In the genomic region with DNA sequence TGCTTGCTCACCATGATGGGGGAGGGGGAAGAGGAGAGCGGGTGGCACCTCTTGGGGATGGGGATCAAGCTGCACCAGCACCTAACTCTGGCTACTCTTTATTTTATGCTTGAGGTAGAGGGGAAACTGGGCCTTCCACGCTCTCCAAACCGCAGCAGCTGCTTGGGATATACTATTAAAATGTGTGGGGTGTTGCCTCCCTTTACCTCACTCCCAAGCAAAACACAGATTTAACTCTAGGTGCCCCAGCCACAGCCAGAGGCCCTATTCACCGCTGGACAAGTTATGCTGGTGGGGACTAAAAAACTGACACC, we compare ENCODE assay signal across 21 cellular contexts. TPM values are rescaled to one million over a fixed set of nuclear protein-coding genes. Genes with fewer than 3 reads are reported as not detected.
A peak's percentile ranks its signal among the peaks of the same experiment; 100 is the strongest.
DNase-seq lines count a peak whose midpoint lies in the region; ATAC-seq and FAIRE-seq lines count a peak whose summit lies in the region.
"Had no signal": no experiment of that assay in that cellular context is flagged by ENCODE, and none has a peak within 500 bp of the region (broad histone marks: within the 10 kb centered on the region; RNA-seq: fewer than 3 reads in every experiment).

No MANE protein-coding gene starts in this region.

- H3K4me3 ChIP-seq in iPS-15b (ENCODE audit: low read depth, low read length) = peak overlapping the region; percentile 75
- H3K4me3 ChIP-seq: spleen, vagina had no signal

- peaks cover 70% of the 10 kb centered on the region for H3K4me1 Mint-ChIP-seq in activated naive CD8-positive, alpha-beta T cell treated with anti-CD3 and anti-CD28 coated beads, Interleukin-2, amount 10 ng/mL, durations not matched to agents 7 days and 5 days
- H3K4me1 Mint-ChIP-seq in activated naive CD8-positive, alpha-beta T cell treated with anti-CD3 and anti-CD28 coated beads for 36 hours = peaks cover 50% of the 10 kb centered on the region
- peaks cover 18 to 66% (median 33%) of the 10 kb centered on the region in 4 donors for H3K4me1 Mint-ChIP-seq in naive thymus-derived CD8-positive, alpha-beta T cell

- POLR2A ChIA-PET in activated naive CD8-positive, alpha-beta T cell treated with anti-CD3 and anti-CD28 coated beads, Interleukin-2, amount 10 ng/mL, durations not matched to agents 7 days and 5 days (lab: Charles Lee) = no interaction called here
- POLR2A ChIA-PET in naive thymus-derived CD8-positive, alpha-beta T cell (lab: Charles Lee) = interaction anchor here (1.4 kb wide), 1 partner anchor 22 kb away, joined by 3 read pairs; no protein-coding TSS in a partner anchor

- FAIRE-seq in urothelium cell line (lab: Jason Lieb, UNC) = peak; percentile 27
- FAIRE-seq: GM12891, kidney had no signal

- H3K4me1 ChIP-seq in iPS-15b (ENCODE audit: control insufficient read depth, insufficient read depth, low read length) = peaks cover 19% of the 10 kb centered on the region
- H3K4me1 ChIP-seq: BE2C had no signal

- peaks cover 68% of the 10 kb centered on the region for H3K27me3 ChIP-seq in iPS-15b (ENCODE audit: control insufficient read depth, insufficient read depth, low read length)

- H3K27me3 Mint-ChIP-seq in activated naive CD8-positive, alpha-beta T cell treated with anti-CD3 and anti-CD28 coated beads, Interleukin-2, amount 10 ng/mL, durations not matched to agents 7 days and 5 days = peaks cover 99% of the 10 kb centered on the region
- H3K27me3 Mint-ChIP-seq in activated naive CD8-positive, alpha-beta T cell treated with anti-CD3 and anti-CD28 coated beads for 36 hours = peaks cover 100% of the 10 kb centered on the region
- H3K27me3 Mint-ChIP-seq in naive thymus-derived CD8-positive, alpha-beta T cell = peaks cover 75 to 98% (median 86%) of the 10 kb centered on the region in 5 donors

- no peaks in the 10 kb centered on the region for H3K36me3 ChIP-seq in iPS-15b (ENCODE audit: control insufficient read depth, insufficient read depth, low read length)
- H3K36me3 ChIP-seq: BE2C, spleen, vagina had no signal

- peak overlapping the region; percentile 8 for H3K4me3 Mint-ChIP-seq in activated naive CD8-positive, alpha-beta T cell treated with anti-CD3 and anti-CD28 coated beads, Interleukin-2, amount 10 ng/mL, durations not matched to agents 7 days and 5 days
- H3K4me3 Mint-ChIP-seq in activated naive CD8-positive, alpha-beta T cell treated with anti-CD3 and anti-CD28 coated beads for 36 hours = no peak overlapping the region
- peak overlapping the region in 2 of 10 donors; percentile 3 to 26 for H3K4me3 Mint-ChIP-seq in naive thymus-derived CD8-positive, alpha-beta T cell

- H3K36me3 Mint-ChIP-seq in activated naive CD8-positive, alpha-beta T cell treated with anti-CD3 and anti-CD28 coated beads, Interleukin-2, amount 10 ng/mL, durations not matched to agents 7 days and 5 days = peaks cover 6% of the 10 kb centered on the region
- peaks cover 5% of the 10 kb centered on the region for H3K36me3 Mint-ChIP-seq in activated naive CD8-positive, alpha-beta T cell treated with anti-CD3 and anti-CD28 coated beads for 36 hours
- peaks cover 2 to 18% (median 18%) of the 10 kb centered on the region in 3 donors for H3K36me3 Mint-ChIP-seq in naive thymus-derived CD8-positive, alpha-beta T cell

- ATAC-seq in activated naive CD8-positive, alpha-beta T cell treated with anti-CD3 and anti-CD28 coated beads, Interleukin-2, amount 10 ng/mL, durations not matched to agents 7 days and 5 days (ENCODE audit: low read depth) = no peak
- ATAC-seq in naive thymus-derived CD8-positive, alpha-beta T cell = no peak
- ATAC-seq: activated CD4-positive, CD25-positive, alpha-beta regulatory T cell treated with anti-CD3 and anti-CD28 coated beads, Interleukin-2, amount 50 U/mL, for 24 hours; Panc1; stimulated activated naive CD8-positive, alpha-beta T cell treated with anti-CD3 and anti-CD28 coated beads, Interleukin-15, Interleukin-2, amounts not matched to agents 100 U/mL and 50 U/mL, for 24 hours had no signal

- no peak overlapping the region for H3K27ac Mint-ChIP-seq in activated naive CD8-positive, alpha-beta T cell treated with anti-CD3 and anti-CD28 coated beads, Interleukin-2, amount 10 ng/mL, durations not matched to agents 7 days and 5 days
- no peak overlapping the region for H3K27ac Mint-ChIP-seq in activated naive CD8-positive, alpha-beta T cell treated with anti-CD3 and anti-CD28 coated beads for 36 hours
- peak overlapping the region in 2 of 10 donors; percentile 72 to 79 for H3K27ac Mint-ChIP-seq in naive thymus-derived CD8-positive, alpha-beta T cell

- DNase-seq in activated naive CD8-positive, alpha-beta T cell treated with anti-CD3 and anti-CD28 coated beads, Interleukin-2, amount 10 ng/mL, durations not matched to agents 7 days and 5 days = no peak
- DNase-seq in activated naive CD8-positive, alpha-beta T cell treated with anti-CD3 and anti-CD28 coated beads for 36 hours = no peak
- DNase-seq in NCI-H1417 treated with DMSO at 0.1 percent for 48 hours (lab: John Stamatoyannopoulos, UW) (peak; percentile 50), urothelium cell line (ENCODE audit: low spot score) (no peak), cerebellum (ENCODE audit: low spot score) (no peak), NCI-H345 treated with DMSO at 0.1 percent for 48 hours (lab: John Stamatoyannopoulos, UW; ENCODE audit: unreplicated experiment) (no peak)
- no peak for DNase-seq in naive thymus-derived CD8-positive, alpha-beta T cell
- DNase-seq: BE2C; cerebellar nuclear complex; KBM-7; kidney; NCI-H446 treated with DMSO at 0.1 percent for 48 hours; posterior cingulate gyrus; spleen; stimulated activated naive CD8-positive, alpha-beta T cell treated with anti-CD3 and anti-CD28 coated beads, Interleukin-15, Interleukin-2, amounts not matched to agents 100 U/mL and 50 U/mL, for 24 hours had no signal

- H3K9ac ChIP-seq in iPS-15b (ENCODE audit: low read depth, low read length) = no peak overlapping the region

- H3K9me3 Mint-ChIP-seq in activated naive CD8-positive, alpha-beta T cell treated with anti-CD3 and anti-CD28 coated beads, Interleukin-2, amount 10 ng/mL, durations not matched to agents 7 days and 5 days = peaks cover 5% of the 10 kb centered on the region
- peaks cover 9% of the 10 kb centered on the region for H3K9me3 Mint-ChIP-seq in activated naive CD8-positive, alpha-beta T cell treated with anti-CD3 and anti-CD28 coated beads for 36 hours
- peaks cover 8 to 31% (median 21%) of the 10 kb centered on the region in 9 donors for H3K9me3 Mint-ChIP-seq in naive thymus-derived CD8-positive, alpha-beta T cell

- H3K9me3 ChIP-seq in iPS-15b (ENCODE audit: control insufficient read depth, insufficient read depth, low read length) = no peaks in the 10 kb centered on the region
- H3K9me3 ChIP-seq: BE2C, vagina had no signal

RNA-seq across cellular contexts. Expression of gene FOXB1, which starts 5.1 kb away (rescaled TPM):
- total RNA-seq in activated naive CD8-positive, alpha-beta T cell treated with anti-CD3 and anti-CD28 coated beads, Interleukin-2, amount 10 ng/mL, durations not matched to agents 7 days and 5 days = under 1 TPM; 0.74 to 0.78 TPM
- total RNA-seq in activated naive CD8-positive, alpha-beta T cell treated with anti-CD3 and anti-CD28 coated beads for 36 hours = under 1 TPM; 0.14 to 0.29 TPM
- total RNA-seq in cerebellum = 0.91 TPM
- under 1 TPM in 1 of 2 experiments, not detected in 1; 0.13 TPM for total RNA-seq in naive thymus-derived CD8-positive, alpha-beta T cell
- under 1 TPM in 2 of 3 donors, not detected in 1; 0.09 to 0.25 TPM for polyA plus RNA-seq in naive thymus-derived CD8-positive, alpha-beta T cell
- total RNA-seq: kidney, vagina had no signal
- polyA plus RNA-seq: adipose tissue had no signal
